In the genomic region with DNA sequence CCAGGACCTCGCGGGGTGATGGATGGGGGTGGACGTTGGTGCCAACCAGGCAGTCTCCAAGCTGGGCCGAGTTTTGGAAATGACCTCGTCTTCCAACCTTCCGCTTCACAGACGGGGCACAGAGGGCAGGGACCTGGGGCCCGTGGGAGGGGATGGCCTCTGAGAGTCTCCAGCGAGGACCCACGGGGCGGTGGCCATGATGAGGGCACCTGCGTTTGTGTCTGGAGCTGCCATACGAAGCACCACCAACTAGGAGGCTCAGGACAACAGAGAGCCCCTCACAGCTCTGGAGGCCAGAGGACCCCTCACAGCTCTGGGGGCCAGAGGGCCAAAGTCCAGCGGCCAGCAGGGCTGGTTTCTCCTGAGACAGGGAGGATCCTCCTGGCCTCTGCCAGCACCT, we compare ENCODE assay signal across 18 cellular contexts. TPM values are rescaled to one million over a fixed set of nuclear protein-coding genes. Genes with fewer than 3 reads are reported as not detected.
DNase-seq lines count a peak whose midpoint lies in the region; ATAC-seq lines count a peak whose summit lies in the region.
"Had no signal": no experiment of that assay in that cellular context is flagged by ENCODE, and none has a peak within 500 bp of the region (broad histone marks: within the 10 kb centered on the region; RNA-seq: fewer than 3 reads in every experiment).

No MANE protein-coding gene starts in this region.

- H2AK5ac ChIP-seq in neuronal stem cell (ENCODE audit: low read depth, low read length), result peak overlapping the region; percentile 68

- H3K9me3 ChIP-seq in T-helper 17 cell (ENCODE audit: control insufficient read depth, low read length, poor library complexity, severe bottlenecking) (no peaks in the 10 kb centered on the region), neuronal stem cell (replicated peaks in 1 of 2; ENCODE audit: control insufficient read depth in 2 of 2, insufficient read depth in 1 of 2, low read depth in 1 of 2, low read length in 2 of 2) (no peaks in the 10 kb centered on the region)
- H3K9me3 ChIP-seq: A549; BLaER1 treated with 17β-estradiol and CSF1 and Interleukin-3, amounts not matched to agents 10 nM and 100 nM; Caco-2 had no signal

- H3K27ac ChIP-seq in neuronal stem cell (replicated peaks; ENCODE audit: low read length), result no peak overlapping the region
- H3K27ac ChIP-seq: 22Rv1; BLaER1 treated with 17β-estradiol and CSF1 and Interleukin-3, amounts not matched to agents 10 nM and 100 nM; C4-2B had no signal

- no peaks in the 10 kb centered on the region for H3K27me3 Mint-ChIP-seq in activated naive CD4-positive, alpha-beta T cell treated with anti-CD3 and anti-CD28 coated beads, Interleukin-2, amount 50 U/mL, for 24 hours
- H3K27me3 Mint-ChIP-seq in T-helper 17 cell, result peaks cover 13% of the 10 kb centered on the region
- H3K27me3 Mint-ChIP-seq in activated CD4-positive, alpha-beta T cell treated with anti-CD3 and anti-CD28 coated beads, Interleukin-2, amount 10 ng/mL, durations not matched to agents 24 days and 14 days, result peaks cover 17% of the 10 kb centered on the region
- H3K27me3 Mint-ChIP-seq: CD4-positive, alpha-beta T cell had no signal

- no peaks in the 10 kb centered on the region for H3K36me3 ChIP-seq in neuronal stem cell (replicated peaks in 1 of 2; ENCODE audit: control insufficient read depth in 2 of 2, insufficient read depth in 2 of 2, low read length in 2 of 2)
- H3K36me3 ChIP-seq: BLaER1 treated with 17β-estradiol and CSF1 and Interleukin-3, amounts not matched to agents 10 nM and 100 nM had no signal

- H3K14ac ChIP-seq in neuronal stem cell (ENCODE audit: low read length), result no peak overlapping the region

- no peaks in the 10 kb centered on the region for H3K36me3 Mint-ChIP-seq in activated naive CD4-positive, alpha-beta T cell treated with anti-CD3 and anti-CD28 coated beads, Interleukin-2, amount 50 U/mL, for 24 hours
- H3K36me3 Mint-ChIP-seq in T-helper 17 cell (ENCODE audit: low read depth), result peaks cover 2% of the 10 kb centered on the region
- no peaks in the 10 kb centered on the region for H3K36me3 Mint-ChIP-seq in activated CD4-positive, alpha-beta T cell treated with anti-CD3 and anti-CD28 coated beads, Interleukin-2, amount 10 ng/mL, durations not matched to agents 24 days and 14 days (ENCODE audit: low read depth)
- H3K36me3 Mint-ChIP-seq: CD8-positive, alpha-beta T cell had no signal

- peak overlapping the region; percentile 17 for H3K27ac Mint-ChIP-seq in activated naive CD4-positive, alpha-beta T cell treated with anti-CD3 and anti-CD28 coated beads, Interleukin-2, amount 50 U/mL, for 24 hours
- H3K27ac Mint-ChIP-seq in T-helper 17 cell, result peak overlapping the region; percentile 90
- H3K27ac Mint-ChIP-seq in activated CD4-positive, alpha-beta T cell treated with anti-CD3 and anti-CD28 coated beads, Interleukin-2, amount 10 ng/mL, durations not matched to agents 24 days and 14 days, result no peak overlapping the region
- H3K27ac Mint-ChIP-seq: B cell; CD4-positive, alpha-beta T cell; CD8-positive, alpha-beta T cell had no signal

- H3K4me3 Mint-ChIP-seq in activated naive CD4-positive, alpha-beta T cell treated with anti-CD3 and anti-CD28 coated beads, Interleukin-2, amount 50 U/mL, for 24 hours, result no peak overlapping the region
- H3K4me3 Mint-ChIP-seq in T-helper 17 cell, result no peak overlapping the region
- H3K4me3 Mint-ChIP-seq in activated CD4-positive, alpha-beta T cell treated with anti-CD3 and anti-CD28 coated beads, Interleukin-2, amount 10 ng/mL, durations not matched to agents 24 days and 14 days, result no peak overlapping the region
- H3K4me3 Mint-ChIP-seq: B cell; CD4-positive, alpha-beta T cell; CD8-positive, alpha-beta T cell had no signal

- H3K4me2 ChIP-seq in neuronal stem cell (ENCODE audit: insufficient read depth, low read length, poor library complexity, severe bottlenecking), result no peak overlapping the region
- H3K4me2 ChIP-seq: BLaER1 treated with 17β-estradiol and CSF1 and Interleukin-3, amounts not matched to agents 10 nM and 100 nM had no signal

- no peak overlapping the region for H2BK12ac ChIP-seq in neuronal stem cell (ENCODE audit: low read length)

- H3K79me1 ChIP-seq in neuronal stem cell (ENCODE audit: low read depth, low read length), result no peaks in the 10 kb centered on the region

- peak overlapping the region; percentile 32 for H4K91ac ChIP-seq in neuronal stem cell (ENCODE audit: low read depth, low read length, poor library complexity)

- peaks cover 30% of the 10 kb centered on the region for H3K4me1 Mint-ChIP-seq in activated naive CD4-positive, alpha-beta T cell treated with anti-CD3 and anti-CD28 coated beads, Interleukin-2, amount 50 U/mL, for 24 hours
- H3K4me1 Mint-ChIP-seq in T-helper 17 cell, result peaks cover 16% of the 10 kb centered on the region
- peaks cover 9% of the 10 kb centered on the region for H3K4me1 Mint-ChIP-seq in activated CD4-positive, alpha-beta T cell treated with anti-CD3 and anti-CD28 coated beads, Interleukin-2, amount 10 ng/mL, durations not matched to agents 24 days and 14 days
- H3K4me1 Mint-ChIP-seq: B cell had no signal

- H3K9me3 Mint-ChIP-seq in activated naive CD4-positive, alpha-beta T cell treated with anti-CD3 and anti-CD28 coated beads, Interleukin-2, amount 50 U/mL, for 24 hours, result no peaks in the 10 kb centered on the region
- no peaks in the 10 kb centered on the region for H3K9me3 Mint-ChIP-seq in activated CD4-positive, alpha-beta T cell treated with anti-CD3 and anti-CD28 coated beads, Interleukin-2, amount 10 ng/mL, durations not matched to agents 24 days and 14 days
- H3K9me3 Mint-ChIP-seq: CD4-positive, alpha-beta T cell; CD8-positive, alpha-beta T cell had no signal

- peaks cover 0 to 51% (median 0%) of the 10 kb centered on the region in 3 experiments for H3K27me3 ChIP-seq in neuronal stem cell (ENCODE audit: control insufficient read depth in 3 of 3, insufficient read depth in 3 of 3, low read depth in 1 of 3, low read length in 3 of 3)

- peak overlapping the region; percentile 46 for H3K18ac ChIP-seq in neuronal stem cell (ENCODE audit: low read length)

- no peak overlapping the region for H2BK5ac ChIP-seq in neuronal stem cell (ENCODE audit: low read length)

- H2BK120ac ChIP-seq in neuronal stem cell (ENCODE audit: low read depth, low read length), result peak overlapping the region; percentile 42

- H2BK15ac ChIP-seq in neuronal stem cell (ENCODE audit: low read length), result peak overlapping the region; percentile 54

- no peak overlapping the region for H3K9ac ChIP-seq in neuronal stem cell (ENCODE audit: low read depth, low read length, poor library complexity)
- H3K9ac ChIP-seq: BLaER1 treated with 17β-estradiol and CSF1 and Interleukin-3, amounts not matched to agents 10 nM and 100 nM had no signal

- no peak overlapping the region for H4K8ac ChIP-seq in neuronal stem cell (ENCODE audit: low read depth, low read length)

- DNase-seq in activated naive CD4-positive, alpha-beta T cell treated with Interleukin-2 at 50 U/mL for 16 hours, result no peak
- DNase-seq in T-helper 17 cell (no peak), neuronal stem cell (ENCODE audit: low spot score) (no peak), dedifferentiated amniotic fluid mesenchymal stem cell (ENCODE audit: extremely low spot score) (no peak)
- DNase-seq in activated CD4-positive, alpha-beta T cell treated with anti-CD3 and anti-CD28 coated beads, Interleukin-2, amount 10 ng/mL, durations not matched to agents 24 days and 14 days, result no peak
- DNase-seq: AML-193; Caco-2; Calu3; CD4-positive, alpha-beta T cell; CD8-positive, alpha-beta T cell; DMS79 treated with DMSO at 0.1 percent for 48 hours; GF-D8 had no signal

- WGBS in neuronal stem cell (ENCODE audit: extremely low coverage in 2 of 2, insufficient read length in 2 of 2, insufficient replicate concordance in 1 of 2), 2 donors, result no CpG with 5 or more reads among the region's 14 CpGs

- no peak overlapping the region for H2AFZ ChIP-seq in neuronal stem cell (ENCODE audit: low read length)

- intact Hi-C loops in activated CD4-positive, alpha-beta T cell treated with anti-CD3 and anti-CD28 coated beads, Interleukin-2, amount 10 ng/mL, durations not matched to agents 24 days and 14 days (cut with micrococcal nuclease), result no loop called here

- H3K23ac ChIP-seq in neuronal stem cell (ENCODE audit: low read depth, low read length, poor library complexity), result no peak overlapping the region

- no peak overlapping the region for H3K4me3 ChIP-seq in neuronal stem cell (ENCODE audit: low read length in 2 of 2)
- H3K4me3 ChIP-seq: A549; BLaER1 treated with 17β-estradiol and CSF1 and Interleukin-3, amounts not matched to agents 10 nM and 100 nM had no signal

- no peak overlapping the region for H3K4ac ChIP-seq in neuronal stem cell (ENCODE audit: low read length)

- H3K4me1 ChIP-seq in neuronal stem cell (ENCODE audit: control insufficient read depth in 2 of 2, insufficient read depth in 1 of 2, low read depth in 1 of 2, low read length in 2 of 2), result peaks cover 3 to 21% of the 10 kb centered on the region in 2 donors

- no peak for ATAC-seq in T-helper 17 cell
- ATAC-seq: CD8-positive, alpha-beta T cell had no signal

RNA-seq across cellular contexts. Expression of gene SOX8, which starts 26.5 kb away (rescaled TPM):
- total RNA-seq in T-helper 17 cell, result 1 to 10 TPM; 1.1 to 3.1 TPM
- 5.1 TPM for polyA plus RNA-seq in neuronal stem cell (2013, experiment 1 of 2)
- polyA plus RNA-seq in neuronal stem cell (2013, experiment 2 of 2), result 5.2 TPM
- 0.77 and 0.92 TPM in 2 replicates for total RNA-seq in activated CD4-positive, alpha-beta T cell treated with anti-CD3 and anti-CD28 coated beads, Interleukin-2, amount 10 ng/mL, durations not matched to agents 24 days and 14 days

RNA-seq across cellular contexts. Expression of gene LMF1, which starts 37.3 kb away (rescaled TPM):
- total RNA-seq in T-helper 17 cell, result 10 to 100 TPM; 44.4 to 45.6 TPM
- polyA plus RNA-seq in neuronal stem cell (2013, experiment 1 of 2), result 6.9 TPM
- 6.7 TPM for polyA plus RNA-seq in neuronal stem cell (2013, experiment 2 of 2)
- total RNA-seq in activated CD4-positive, alpha-beta T cell treated with anti-CD3 and anti-CD28 coated beads, Interleukin-2, amount 10 ng/mL, durations not matched to agents 24 days and 14 days, result 10.4 and 11.9 TPM in 2 replicates
